ENCODE assay signal across 23 cellular contexts in the genomic region with DNA sequence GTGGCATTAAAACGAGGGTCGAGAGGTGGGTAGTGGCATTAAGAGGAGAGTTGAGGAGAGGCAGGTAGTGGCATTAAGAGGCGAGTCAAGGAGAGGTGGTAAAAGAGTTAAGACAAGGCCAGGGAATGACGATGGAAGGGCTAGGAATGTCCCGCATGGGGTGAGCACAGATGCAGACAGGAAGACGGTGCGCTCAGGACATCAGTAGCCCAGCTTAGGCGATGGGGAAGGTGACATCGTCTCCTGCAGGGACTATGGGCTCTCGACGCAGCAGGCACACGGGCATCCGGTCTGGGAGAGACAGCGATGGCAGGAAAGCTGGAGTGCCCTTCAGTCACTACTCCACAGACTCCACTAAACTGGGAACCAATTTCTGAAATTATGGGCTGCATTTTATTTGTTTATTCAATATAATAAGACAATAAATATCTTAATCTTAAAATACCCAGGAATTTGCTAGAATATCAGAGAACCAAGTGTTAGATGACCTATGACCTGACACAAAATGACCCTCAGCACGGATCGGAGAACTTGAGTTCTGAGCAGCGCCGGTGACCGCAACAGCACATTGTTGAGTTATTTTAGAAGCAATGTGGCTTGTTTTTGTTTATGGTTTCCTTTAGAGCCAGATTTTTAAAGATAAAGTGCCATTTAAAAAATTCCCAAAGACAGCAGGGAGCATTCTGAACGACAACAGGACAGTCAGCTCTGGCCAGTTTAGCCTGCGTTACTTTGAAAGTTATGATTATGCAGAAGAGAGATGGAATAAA.
DNase-seq lines count a peak whose midpoint lies in the region; TF ChIP-seq lines count a peak whose summit lies in the region.
"Had no signal": no experiment of that assay in that cellular context is flagged by ENCODE, and none has a peak within 500 bp of the region (broad histone marks: within the 10 kb centered on the region; RNA-seq: fewer than 3 reads in every experiment).

No MANE protein-coding gene starts in this region.

- no peak overlapping the region for H3K4me3 Mint-ChIP-seq in Calu3 (ENCODE audit: low read depth, unreplicated experiment)
- H3K4me3 Mint-ChIP-seq in nephron progenitor cell, result no peak overlapping the region

- no peak for DNase-seq in Calu3
- DNase-seq in MV-4-11 (lab: John Stamatoyannopoulos, UW), result peak; percentile 13
- no peak for DNase-seq in nephron progenitor cell
- DNase-seq in stimulated activated CD4-positive, alpha-beta T cell treated with anti-CD3 and anti-CD28 coated beads, Interleukin-4, amount 100 ng/mL, for 1 hour, result no peak
- no peak for DNase-seq in esophagus squamous epithelium (lab: John Stamatoyannopoulos, UW)
- DNase-seq in tibial artery, result no peak
- DNase-seq: AML-193, C1 segment of cervical spinal cord, Caco-2, DMS 273 treated with DMSO at 0.1 percent for 48 hours, Kasumi-1, NCI-H1417, NCI-H1694, NCI-H2029 treated with DMSO at 0.1 percent for 48 hours, NCI-H446 treated with DMSO at 0.1 percent for 48 hours, NCI-H526, NCI-H82, PC-9, SJCRH30 had no signal

- H3K27ac Mint-ChIP-seq in Calu3 (ENCODE audit: unreplicated experiment) (peak overlapping the region; percentile 93), nephron progenitor cell (peak overlapping the region; percentile 59)

- intact Hi-C loops in Calu3 (cut with micrococcal nuclease; ENCODE audit: unreplicated experiment), result loop anchor here (5.0 kb wide), 2 partner anchors 69 to 94 kb away; no protein-coding TSS in a partner anchor
- intact Hi-C loops in esophagus squamous epithelium (cut with DNase I), result no loop called here
- intact Hi-C loops in tibial artery (cut with DNase I; ENCODE audit: low total_unique reads), result no loop called here

- H3K4me1 ChIP-seq in stomach smooth muscle (ENCODE audit: control insufficient read depth, insufficient read depth, low read length), result peaks cover 34% of the 10 kb centered on the region
- no peaks in the 10 kb centered on the region for H3K4me1 ChIP-seq in esophagus squamous epithelium
- peaks cover 0 to 23% (median 12%) of the 10 kb centered on the region in 4 donors for H3K4me1 ChIP-seq in tibial artery
- H3K4me1 ChIP-seq: A549, Caco-2, SJCRH30 had no signal

- no peak for TF ChIP-seq CTCF in Calu3 (IDR thresholded peaks at IDR 0.05; ENCODE audit: unreplicated experiment)
- TF ChIP-seq CTCF in nephron progenitor cell (IDR thresholded peaks at IDR 0.05), result no peak
- TF ChIP-seq CTCF in esophagus squamous epithelium (IDR thresholded peaks at IDR 0.05), result no peak
- no peak for TF ChIP-seq CTCF in tibial artery (IDR thresholded peaks at IDR 0.05)

- CTCF ChIA-PET in Calu3 (lab: Charles Lee), result no interaction called here

- H3K36me3 ChIP-seq in stomach smooth muscle (ENCODE audit: control insufficient read depth in 2 of 2, insufficient read depth in 2 of 2, low read length in 2 of 2), result peaks cover 8 to 12% of the 10 kb centered on the region in 2 donors
- no peaks in the 10 kb centered on the region for H3K36me3 ChIP-seq in esophagus squamous epithelium
- H3K36me3 ChIP-seq in tibial artery, result peaks cover 0 to 5% (median 0%) of the 10 kb centered on the region in 3 donors
- H3K36me3 ChIP-seq: SJCRH30 had no signal

- H3K4me3 ChIP-seq in stomach smooth muscle (ENCODE audit: low read length in 2 of 2) (no peak overlapping the region), esophagus squamous epithelium (no peak overlapping the region), tibial artery (no peak overlapping the region)
- H3K4me3 ChIP-seq: A549, K562, PC-9, SJCRH30 had no signal

- TF ChIP-seq POLR2A in esophagus squamous epithelium (IDR thresholded peaks at IDR 0.05), result no peak

- H3K27me3 Mint-ChIP-seq in Calu3 (ENCODE audit: unreplicated experiment) (no peaks in the 10 kb centered on the region), nephron progenitor cell (ENCODE audit: low read depth, poor library complexity) (peaks cover 3% of the 10 kb centered on the region)

- no TSS peak for BruUV-seq in Calu3 (replicated peaks; lab: Mats Ljungman, UMichigan)

- peak overlapping the region; percentile 79 for H3K27ac ChIP-seq in stomach smooth muscle (ENCODE audit: low read length)
- no peak overlapping the region for H3K27ac ChIP-seq in esophagus squamous epithelium
- H3K27ac ChIP-seq in tibial artery, result no peak overlapping the region
- H3K27ac ChIP-seq: A549, PC-9, SJCRH30 had no signal

- 73 to 81% methylated on average over 21 of the region's 21 CpGs for WGBS in esophagus squamous epithelium, 2 donors

- H3K4me1 Mint-ChIP-seq in Calu3 (ENCODE audit: low read depth, unreplicated experiment) (peaks cover 36% of the 10 kb centered on the region), nephron progenitor cell (peaks cover 8% of the 10 kb centered on the region)

- H3K36me3 Mint-ChIP-seq in Calu3 (ENCODE audit: insufficient read depth, unreplicated experiment) (peaks cover 8% of the 10 kb centered on the region), nephron progenitor cell (ENCODE audit: low read depth) (peaks cover 16% of the 10 kb centered on the region)
- H3K36me3 Mint-ChIP-seq: CD4-positive, alpha-beta memory T cell had no signal

- no peak overlapping the region for H3K9ac ChIP-seq in stomach smooth muscle (ENCODE audit: low read length in 2 of 2)

- H3K9me3 ChIP-seq in stomach smooth muscle (ENCODE audit: control insufficient read depth in 2 of 2, low read length in 2 of 2), result no peaks in the 10 kb centered on the region
- no peaks in the 10 kb centered on the region for H3K9me3 ChIP-seq in esophagus squamous epithelium
- no peaks in the 10 kb centered on the region for H3K9me3 ChIP-seq in tibial artery
- H3K9me3 ChIP-seq: SJCRH30 had no signal

- H3K9me3 Mint-ChIP-seq in Calu3 (ENCODE audit: low read depth, unreplicated experiment) (peaks cover 14% of the 10 kb centered on the region), nephron progenitor cell (peaks cover 30% of the 10 kb centered on the region)

- H3K27me3 ChIP-seq in stomach smooth muscle (ENCODE audit: control insufficient read depth in 1 of 2, insufficient read depth in 2 of 2, low read length in 2 of 2), result no peaks in the 10 kb centered on the region
- no peaks in the 10 kb centered on the region for H3K27me3 ChIP-seq in esophagus squamous epithelium
- H3K27me3 ChIP-seq in tibial artery, result no peaks in the 10 kb centered on the region
- H3K27me3 ChIP-seq: SJCRH30 had no signal
